ENCODE assay signal across 8 cellular contexts in the genomic region with DNA sequence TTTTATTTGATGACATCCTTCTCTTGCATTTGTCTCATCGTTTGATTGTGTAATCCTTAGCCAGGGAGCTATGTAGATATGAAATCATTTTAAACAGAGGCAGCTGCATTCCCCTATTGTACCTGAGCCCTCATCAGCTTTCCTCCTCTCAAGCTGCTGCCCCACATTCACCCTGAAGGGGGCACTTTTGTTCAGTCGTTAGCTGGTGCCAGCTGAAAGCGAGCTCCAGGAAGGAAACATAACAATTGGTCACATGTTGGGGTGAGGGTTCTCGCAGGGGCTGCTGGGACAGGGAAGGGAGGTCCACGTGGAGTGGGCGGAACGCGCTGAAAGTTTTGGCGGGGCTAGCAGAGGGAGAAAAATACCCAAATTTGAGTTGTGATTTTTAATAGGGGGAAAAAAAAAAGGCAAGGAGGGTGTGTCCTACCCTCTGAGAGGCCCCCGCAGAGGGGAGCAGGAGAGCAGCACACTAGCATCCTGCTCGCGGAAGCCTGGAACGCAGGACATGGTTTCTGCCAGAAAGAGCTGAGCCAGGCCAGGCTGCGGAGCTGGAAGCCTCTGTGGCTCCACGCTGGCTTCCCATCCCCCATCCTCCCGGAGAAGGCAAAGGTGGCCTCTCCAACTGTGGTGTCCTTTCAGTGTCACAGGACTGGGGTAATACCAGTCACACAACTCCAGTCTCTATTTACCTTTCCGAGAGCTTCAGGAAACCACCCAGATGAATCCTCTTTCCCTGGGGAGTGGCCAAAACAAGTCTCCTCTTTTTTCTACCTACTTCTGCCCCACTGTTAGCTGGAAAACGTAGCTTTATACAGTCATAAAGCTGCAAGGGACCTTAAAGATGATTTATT. TPM values are rescaled to one million over a fixed set of nuclear protein-coding genes. Genes with fewer than 3 reads are reported as not detected.
DNase-seq lines count a peak whose midpoint lies in the region; ATAC-seq and TF ChIP-seq lines count a peak whose summit lies in the region.

No MANE protein-coding gene starts in this region.

- no peaks in the 10 kb centered on the region for H3K27me3 Mint-ChIP-seq in activated CD4-positive, alpha-beta T cell treated with anti-CD3 and anti-CD28 coated beads, Interleukin-2, amount 10 ng/mL, durations not matched to agents 7 days and 5 days

- CTCF ChIA-PET in activated CD4-positive, alpha-beta T cell treated with anti-CD3 and anti-CD28 coated beads, Interleukin-2, amount 10 ng/mL, durations not matched to agents 7 days and 5 days (lab: Charles Lee) = interaction anchor here (0.5 to 7.0 kb wide), 44 partner anchors 11 to 1582 kb away, joined by 3 to 97 read pairs (median 4); a partner anchor contains a TSS

- H3K4me3 Mint-ChIP-seq in activated CD4-positive, alpha-beta T cell treated with anti-CD3 and anti-CD28 coated beads, Interleukin-2, amount 10 ng/mL, durations not matched to agents 7 days and 5 days = peak overlapping the region; percentile 74

- DNase-seq in C1 segment of cervical spinal cord (lab: John Stamatoyannopoulos, UW) (peak in 13 of 14 donors; percentile 62 to 95 (median 91)), NCI-H526 treated with DMSO at 0.1 percent for 48 hours (lab: John Stamatoyannopoulos, UW) (peak; percentile 90), dedifferentiated amniotic fluid mesenchymal stem cell (ENCODE audit: extremely low spot score) (peak; percentile 97), left lung (peak; percentile 93 to 94)
- peak; percentile 96 for DNase-seq in activated CD4-positive, alpha-beta T cell treated with anti-CD3 and anti-CD28 coated beads, Interleukin-2, amount 10 ng/mL, durations not matched to agents 7 days and 5 days
- peak; percentile 89 for DNase-seq in stimulated activated CD4-positive, alpha-beta T cell treated with anti-CD3 and anti-CD28 coated beads, Interleukin-2, amount 100 ng/mL, for 4 hours (ENCODE audit: low read depth)

- peaks cover 55% of the 10 kb centered on the region for H3K4me1 Mint-ChIP-seq in activated CD4-positive, alpha-beta T cell treated with anti-CD3 and anti-CD28 coated beads, Interleukin-2, amount 10 ng/mL, durations not matched to agents 7 days and 5 days

- H3K27me3 ChIP-seq in left lung = no peaks in the 10 kb centered on the region

- peak overlapping the region; percentile 40 to 47 for H3K4me3 ChIP-seq in left lung

- peak overlapping the region; percentile 79 for H3K27ac Mint-ChIP-seq in activated CD4-positive, alpha-beta T cell treated with anti-CD3 and anti-CD28 coated beads, Interleukin-2, amount 10 ng/mL, durations not matched to agents 7 days and 5 days

- TF ChIP-seq CTCF in left lung (IDR thresholded peaks at IDR 0.05) = peak; percentile 84 to 95

- ATAC-seq in GM19324 (IDR thresholded peaks at IDR 0.05; ENCODE audit: low FRiP score, unreplicated experiment) (peak; percentile 84), HG03469 (IDR thresholded peaks at IDR 0.05; ENCODE audit: unreplicated experiment) (peak; percentile 55), left lung (peak; percentile 83)

- H3K9me3 Mint-ChIP-seq in activated CD4-positive, alpha-beta T cell treated with anti-CD3 and anti-CD28 coated beads, Interleukin-2, amount 10 ng/mL, durations not matched to agents 7 days and 5 days = no peaks in the 10 kb centered on the region

- H3K36me3 ChIP-seq in left lung = no peaks in the 10 kb centered on the region

- POLR2A ChIA-PET in activated CD4-positive, alpha-beta T cell treated with anti-CD3 and anti-CD28 coated beads, Interleukin-2, amount 10 ng/mL, durations not matched to agents 7 days and 5 days (lab: Charles Lee) = interaction anchor here (0.7 to 1.6 kb wide), 6 partner anchors 10 to 88 kb away, joined by 3 to 7 read pairs (median 5); a partner anchor contains a TSS

- intact Hi-C loops in left lung (cut with DNase I) = loop anchor here in 1 of 2 donors (10.0 kb wide), 1 partner anchor 61 kb away; a partner anchor contains a TSS

- H3K36me3 Mint-ChIP-seq in activated CD4-positive, alpha-beta T cell treated with anti-CD3 and anti-CD28 coated beads, Interleukin-2, amount 10 ng/mL, durations not matched to agents 7 days and 5 days (ENCODE audit: low read depth) = no peaks in the 10 kb centered on the region

- H3K9me3 ChIP-seq in left lung = no peaks in the 10 kb centered on the region

- peaks cover 44 to 61% of the 10 kb centered on the region in 2 donors for H3K4me1 ChIP-seq in left lung

- peak overlapping the region; percentile 79 to 92 for H3K27ac ChIP-seq in left lung

RNA-seq across cellular contexts. Expression of a gene that starts 8.4 kb away (rescaled TPM):
- 10 to 100 TPM; 95.4 to 97.1 TPM for total RNA-seq in activated CD4-positive, alpha-beta T cell treated with anti-CD3 and anti-CD28 coated beads, Interleukin-2, amount 10 ng/mL, durations not matched to agents 7 days and 5 days
- 100 to 1,000 TPM in 1 of 2 donors, 10 to 100 TPM in 1; 84.1 to 112 TPM for total RNA-seq in left lung

RNA-seq across cellular contexts. Expression of a gene that starts 12.9 kb away (rescaled TPM):
- total RNA-seq in activated CD4-positive, alpha-beta T cell treated with anti-CD3 and anti-CD28 coated beads, Interleukin-2, amount 10 ng/mL, durations not matched to agents 7 days and 5 days = 1 to 10 TPM; 5.5 to 5.8 TPM
- total RNA-seq in left lung = 10 to 100 TPM in 1 of 2 donors, 1 to 10 TPM in 1; 6.5 to 11.4 TPM

RNA-seq across cellular contexts. Expression of a gene that starts 27.0 kb away (rescaled TPM):
- 10 to 100 TPM; 84.8 to 89.2 TPM for total RNA-seq in activated CD4-positive, alpha-beta T cell treated with anti-CD3 and anti-CD28 coated beads, Interleukin-2, amount 10 ng/mL, durations not matched to agents 7 days and 5 days
- 10 to 100 TPM; 63.4 to 98.8 TPM for total RNA-seq in left lung

RNA-seq across cellular contexts. Expression of a gene that starts 50.6 kb away (rescaled TPM):
- 1 to 10 TPM; 8.6 to 9.1 TPM for total RNA-seq in activated CD4-positive, alpha-beta T cell treated with anti-CD3 and anti-CD28 coated beads, Interleukin-2, amount 10 ng/mL, durations not matched to agents 7 days and 5 days
- total RNA-seq in left lung = 10 to 100 TPM; 37.9 to 45.2 TPM

RNA-seq across cellular contexts. Expression of a gene that starts 59.1 kb away (rescaled TPM):
- 100 to 1,000 TPM in 1 of 2 experiments, 10 to 100 TPM in 1; 92.1 to 102 TPM for total RNA-seq in activated CD4-positive, alpha-beta T cell treated with anti-CD3 and anti-CD28 coated beads, Interleukin-2, amount 10 ng/mL, durations not matched to agents 7 days and 5 days
- 10 to 100 TPM; 72.0 to 75.2 TPM for total RNA-seq in left lung

Comparison
In these comparisons a context has a peak if more than half of its experiments do, and no peak if none do; other contexts are left out.
1. Peak in every context shown above with its lines: DNase-seq, ATAC-seq, H3K4me3 ChIP-seq and H3K27ac ChIP-seq.